Comparison of ENCODE assay signal across 8 cellular contexts in genomic region chr20:49979030-49979832, GRCh38. TPM values are rescaled to one million over a fixed set of nuclear protein-coding genes. Genes with fewer than 3 reads are reported as not detected.
A peak's percentile ranks its signal among the peaks of the same experiment; 100 is the strongest.
DNase-seq lines count a peak whose midpoint lies in the region; TF ChIP-seq lines count a peak whose summit lies in the region.

No MANE protein-coding gene starts in this region.

- H3K27ac ChIP-seq in colonic mucosa = no peak overlapping the region

- H3K9me3 ChIP-seq in colonic mucosa = no peaks in the 10 kb centered on the region

- TF ChIP-seq CTCF in colonic mucosa (IDR thresholded peaks at IDR 0.05) = peak; percentile 99

- no peaks in the 10 kb centered on the region for H3K36me3 ChIP-seq in colonic mucosa

- H3K9ac ChIP-seq in colonic mucosa (ENCODE audit: low read depth in 2 of 2, low read length in 2 of 2) = peak overlapping the region in 1 of 2 donors; percentile 12

- H3K4me1 ChIP-seq in colonic mucosa = peaks cover 14% of the 10 kb centered on the region

- intact Hi-C loops in colonic mucosa (cut with DNase I) = loop anchor here (1.0 kb wide), 1 partner anchor 92 kb away; no protein-coding TSS in a partner anchor

- DNase-seq in DMS153 (lab: John Stamatoyannopoulos, UW) = peak; percentile 33
- DNase-seq in DMS153 treated with DMSO at 0.1 percent for 48 hours (lab: John Stamatoyannopoulos, UW; ENCODE audit: unreplicated experiment) = no peak
- DNase-seq in NCI-H146 treated with DMSO at 0.1 percent for 48 hours (lab: John Stamatoyannopoulos, UW; ENCODE audit: unreplicated experiment) = peak; percentile 63
- DNase-seq in activated CD4-positive, alpha-beta T cell treated with anti-CD3 and anti-CD28 coated beads for 4 hours = peak; percentile 58 to 63
- peak; percentile 57 for DNase-seq in colonic mucosa
- DNase-seq in medulla oblongata (ENCODE audit: extremely low spot score) = peak; percentile 77
- DNase-seq in stimulated activated CD8-positive, alpha-beta memory T cell treated with anti-CD3 and anti-CD28 coated beads, Interleukin-12 subunit alpha, Interleukin-12 subunit beta, amount 100 ng/mL, for 24 hours (ENCODE audit: extremely low read depth) = peak; percentile 34
- no peak for DNase-seq in HCEC 1CT

- no peaks in the 10 kb centered on the region for H3K27me3 ChIP-seq in colonic mucosa

- H3K4me3 ChIP-seq in colonic mucosa = no peak overlapping the region

RNA-seq across cellular contexts. Expression of gene SNAI1, which starts 3.5 kb away (rescaled TPM):
- 1 to 10 TPM in 1 of 2 donors, under 1 TPM in 1; 0.59 to 4.5 TPM for total RNA-seq in colonic mucosa

RNA-seq across cellular contexts. Expression of gene RNF114, which starts 43.0 kb away (rescaled TPM):
- total RNA-seq in colonic mucosa = 100 to 1,000 TPM; 101 to 109 TPM

Comparison
In these comparisons a context has a peak if more than half of its experiments do, and no peak if none do; other contexts are left out.
1. DNase-seq: peak in DMS153 (single experiment), NCI-H146 treated with DMSO at 0.1 percent for 48 hours (single experiment), activated CD4-positive, alpha-beta T cell treated with anti-CD3 and anti-CD28 coated beads for 4 hours (2 of 2), colonic mucosa (single experiment), medulla oblongata (single experiment) and stimulated activated CD8-positive, alpha-beta memory T cell treated with anti-CD3 and anti-CD28 coated beads, Interleukin-12 subunit alpha, Interleukin-12 subunit beta, amount 100 ng/mL, for 24 hours (single experiment); none in DMS153 treated with DMSO at 0.1 percent for 48 hours (single experiment) and HCEC 1CT (single experiment).